Comparison of ENCODE assay signal across 16 cellular contexts in the genomic region with DNA sequence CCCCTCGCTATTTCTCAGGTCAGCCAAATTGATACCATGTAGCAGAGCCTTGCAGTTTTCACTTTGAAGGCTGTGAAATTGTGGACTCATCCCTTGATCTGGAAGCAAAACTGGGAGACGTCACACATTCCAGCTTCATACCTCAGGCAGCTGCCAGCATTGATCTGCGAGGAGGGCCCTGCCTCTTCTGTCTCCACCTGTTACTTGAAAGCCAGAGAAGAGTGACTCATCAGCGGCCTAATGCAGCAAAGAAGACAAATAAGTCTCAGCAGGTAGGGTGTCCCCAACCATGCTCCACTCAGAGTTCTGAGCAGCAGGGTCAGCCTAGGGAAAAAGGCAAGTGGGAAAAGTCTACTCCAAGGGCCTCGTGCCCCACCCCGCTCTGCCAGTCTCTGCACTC.
DNase-seq lines count a peak whose midpoint lies in the region; ATAC-seq, FAIRE-seq and TF ChIP-seq lines count a peak whose summit lies in the region.
"Had no signal": no experiment of that assay in that cellular context is flagged by ENCODE, and none has a peak within 500 bp of the region (broad histone marks: within the 10 kb centered on the region; RNA-seq: fewer than 3 reads in every experiment).

No MANE protein-coding gene starts in this region.

- WGBS in A549 (ENCODE audit: missing lambda C conversion rate): 19% methylated on average over 6 of the region's 6 CpGs
- WGBS in HepG2 (ENCODE audit: low lambda C conversion rate): 25% methylated on average over 6 of the region's 6 CpGs
- WGBS in spleen, 5 donors: 87 to 91% (median 89%) methylated on average over 6 of the region's 6 CpGs

- H3K4me2 ChIP-seq in A549: no peak overlapping the region
- peak overlapping the region; percentile 34 for H3K4me2 ChIP-seq in HepG2 (ENCODE audit: low read depth, low read length)

- in situ Hi-C loops in HepG2 (cut with HindIII; ENCODE audit: extremely low pct_ligation_motif_present, low pct_unique_long_range_greater_than_20kb): no loop called here

- FAIRE-seq in A549 (lab: Jason Lieb, UNC) (no peak), HepG2 (lab: Jason Lieb, UNC) (no peak)

- intact Hi-C loops in HepG2 (cut with micrococcal nuclease; ENCODE audit: unreplicated experiment) (no loop called here), spleen (cut with DNase I; ENCODE audit: low total_unique reads) (no loop called here)

- no peak for TF ChIP-seq POLR2A in A549 (IDR thresholded peaks at IDR 0.05; ENCODE audit: low read length)
- no peak for TF ChIP-seq POLR2A in HepG2 (IDR thresholded peaks at IDR 0.05; ENCODE audit: insufficient read depth in 1 of 2, low read depth in 2 of 2, low read length in 2 of 2)
- no peak for TF ChIP-seq POLR2A in spleen (IDR thresholded peaks at IDR 0.05)

- no peak for TF ChIP-seq RAD21 in A549 (conservative IDR thresholded peaks at IDR 0.05 in 1 of 2, IDR thresholded peaks at IDR 0.05 in 1 of 2)
- no peak for TF ChIP-seq RAD21 in HepG2 (CRISPR knock-in tag; IDR thresholded peaks at IDR 0.05)

- H3K36me3 ChIP-seq in HepG2 (replicated peaks in 1 of 2; ENCODE audit: control insufficient read depth in 1 of 2, insufficient read depth in 2 of 2, low read length in 2 of 2) (no peaks in the 10 kb centered on the region), spleen (no peaks in the 10 kb centered on the region)
- H3K36me3 ChIP-seq: tibial artery had no signal

- H3K4me3 ChIP-seq in A549: no peak overlapping the region
- H3K4me3 ChIP-seq in choroid plexus epithelial cell (ENCODE audit: low read depth, low read length): no peak overlapping the region
- no peak overlapping the region for H3K4me3 ChIP-seq in HepG2 (replicated peaks in 1 of 3; ENCODE audit: insufficient read depth in 1 of 3, low read depth in 2 of 3, low read length in 3 of 3)
- H3K4me3 ChIP-seq in spleen: no peak overlapping the region
- H3K4me3 ChIP-seq: tibial artery had no signal

- H3K9me3 ChIP-seq in A549: no peaks in the 10 kb centered on the region; the same call in 2 of the 3 replicates
- no peaks in the 10 kb centered on the region for H3K9me3 ChIP-seq in HepG2 (ENCODE audit: low read length)
- H3K9me3 ChIP-seq in spleen: no peaks in the 10 kb centered on the region
- H3K9me3 ChIP-seq: tibial artery had no signal

- H3K4me1 ChIP-seq in A549 (no peaks in the 10 kb centered on the region), HepG2 (ENCODE audit: insufficient read depth, low read length) (peaks cover 37% of the 10 kb centered on the region), spleen (peaks cover 4 to 36% (median 19%) of the 10 kb centered on the region in 6 donors)
- H3K4me1 ChIP-seq: parathyroid adenoma had no signal

- H2AFZ ChIP-seq in HepG2 (ENCODE audit: low read length): no peak overlapping the region
- H2AFZ ChIP-seq: parathyroid adenoma had no signal

- H3K27me3 ChIP-seq in HepG2 (ENCODE audit: control insufficient read depth in 1 of 2, insufficient read depth in 2 of 2, low read length in 2 of 2) (no peaks in the 10 kb centered on the region), spleen (replicated peaks in 1 of 7) (no peaks in the 10 kb centered on the region)
- H3K27me3 ChIP-seq: tibial artery had no signal

- TF ChIP-seq EP300 in A549 (IDR thresholded peaks at IDR 0.05) (no peak), HepG2 (IDR thresholded peaks at IDR 0.05; ENCODE audit: low read depth in 2 of 2, low read length in 2 of 2) (no peak), HepG2 (CRISPR knock-in tag; IDR thresholded peaks at IDR 0.05; ENCODE audit: borderline replicate concordance) (no peak; the same call in 1 of the 2 replicates)

- BruUV-seq in HepG2 (replicated peaks; lab: Mats Ljungman, UMichigan): no TSS peak

- POLR2A ChIA-PET in A549 (lab: Yijun Ruan, JAX) (no interaction called here), HepG2 (lab: Yijun Ruan, JAX) (interaction anchor here (1.1 kb wide), 1 partner anchor 576 kb away, joined by 3 read pairs; the partner anchor contains the start of gene FERMT1)

- CTCF ChIA-PET in A549 (lab: Yijun Ruan, JAX): interaction anchor here (1.0 kb wide), 1 partner anchor 11 kb away, joined by 4 read pairs; no protein-coding TSS in a partner anchor
- CTCF ChIA-PET in HepG2 (lab: Yijun Ruan, JAX; ENCODE audit: low intra/inter-chr PET ratio, low total read pairs): no interaction called here

- no peaks in the 10 kb centered on the region for H4K20me1 ChIP-seq in HepG2 (ENCODE audit: insufficient read depth, low read length)

- DNase-seq in A549 (ENCODE audit: low read depth in 1 of 2, low spot score in 1 of 2) (peak in 1 of 2 experiments; percentile 25), LoVo (ENCODE audit: low spot score) (peak; percentile 79), choroid plexus epithelial cell (ENCODE audit: low read depth) (peak; percentile 13), HepG2 (ENCODE audit: low spot score) (peak; percentile 66), foreskin melanocyte (no peak), spleen (no peak), NCI-H1694 treated with DMSO at 0.1 percent for 48 hours (lab: John Stamatoyannopoulos, UW) (no peak)
- DNase-seq: ACHN, caudate nucleus, DMS 273 treated with DMSO at 0.1 percent for 48 hours, head of caudate nucleus, NCI-H1105 treated with DMSO at 0.1 percent for 48 hours, NCI-H524 treated with DMSO at 0.1 percent for 48 hours, tibial artery had no signal

- no peak for TF ChIP-seq CTCF in A549 (IDR thresholded peaks at IDR 0.05)
- no peak for TF ChIP-seq CTCF in choroid plexus epithelial cell (conservative IDR thresholded peaks at IDR 0.05; ENCODE audit: low read depth, low read length)
- TF ChIP-seq CTCF in HepG2 (CRISPR knock-in tag; IDR thresholded peaks at IDR 0.05): no peak
- TF ChIP-seq CTCF in spleen (IDR thresholded peaks at IDR 0.05 in 8 of 11, conservative IDR thresholded peaks at IDR 0.05 in 3 of 11): no peak

- H3K9ac ChIP-seq in HepG2 (ENCODE audit: insufficient read depth, low read depth, low read length): no peak overlapping the region
- H3K9ac ChIP-seq: parathyroid adenoma had no signal

- H3K79me2 ChIP-seq in HepG2 (ENCODE audit: insufficient read depth, low read length): no peaks in the 10 kb centered on the region
- H3K79me2 ChIP-seq: parathyroid adenoma had no signal

- ATAC-seq in A549 (peak in 1 of 2 experiments; percentile 19; a peak in 1 of 6 replicates), HepG2 (peak; percentile 81), HG03442 (IDR thresholded peaks at IDR 0.05; ENCODE audit: unreplicated experiment) (no peak)

- H3K27ac ChIP-seq in A549 (no peak overlapping the region), HepG2 (ENCODE audit: extremely low read length, insufficient read depth, low read length) (no peak overlapping the region), spleen (no peak overlapping the region)
- H3K27ac ChIP-seq: parathyroid adenoma, tibial artery had no signal

TF ChIP-seq in A549, 52 proteins besides CTCF, POLR2A, EP300 and RAD21:
- TF ChIP-seq, protein P1, sequence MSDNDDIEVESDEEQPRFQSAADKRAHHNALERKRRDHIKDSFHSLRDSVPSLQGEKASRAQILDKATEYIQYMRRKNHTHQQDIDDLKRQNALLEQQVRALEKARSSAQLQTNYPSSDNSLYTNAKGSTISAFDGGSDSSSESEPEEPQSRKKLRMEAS (IDR thresholded peaks at IDR 0.05): no peak
- TF ChIP-seq FOSL2 (IDR thresholded peaks at IDR 0.05) (no peak), FOSL2 (CRISPR knock-in tag; IDR thresholded peaks at IDR 0.05) (peak; percentile 9; the same call in 1 of the 2 replicates)
TF ChIP-seq in A549: peak in this region for 1.

TF ChIP-seq in HepG2, 621 proteins besides CTCF, POLR2A, EP300 and RAD21 (continues in another document):
- TF ChIP-seq GTF2F1 (IDR thresholded peaks at IDR 0.05; ENCODE audit: low read length) (no peak), NCOA5 (CRISPR knock-in tag; IDR thresholded peaks at IDR 0.05) (no peak), PHB2 (IDR thresholded peaks at IDR 0.05; ENCODE audit: partially characterized antibody) (no peak), ARID3A (IDR thresholded peaks at IDR 0.05; ENCODE audit: low read depth, low read length) (0 out of 2 replicates have a peak, but pooled peaks have one; percentile 12), SP1 (IDR thresholded peaks at IDR 0.05) (no peak), SP1 (CRISPR knock-in tag; IDR thresholded peaks at IDR 0.05) (no peak), TCF7 (IDR thresholded peaks at IDR 0.05; ENCODE audit: low read depth) (peak; percentile 61; the same call in 1 of the 2 replicates), GATAD2A (CRISPR knock-in tag; IDR thresholded peaks at IDR 0.05) (peak; percentile 42; the same call in 1 of the 2 replicates), JUND (CRISPR knock-in tag; IDR thresholded peaks at IDR 0.05) (peak; percentile 63; the same call in 1 of the 2 replicates), TFAP4 (IDR thresholded peaks at IDR 0.05; ENCODE audit: borderline replicate concordance, low read depth) (peak; percentile 57; the same call in 1 of the 2 replicates), CREB1 (IDR thresholded peaks at IDR 0.05) (peak; percentile 69), CREB1 (CRISPR knock-in tag; IDR thresholded peaks at IDR 0.05) (peak; percentile 77), SP140L (CRISPR knock-in tag; IDR thresholded peaks at IDR 0.05; ENCODE audit: borderline replicate concordance) (no peak), REPIN1 (CRISPR knock-in tag; IDR thresholded peaks at IDR 0.05; ENCODE audit: borderline replicate concordance, low read depth) (no peak), ZNF30 (CRISPR knock-in tag; IDR thresholded peaks at IDR 0.05) (no peak), JUN (CRISPR knock-in tag; IDR thresholded peaks at IDR 0.05) (peak; percentile 67)

Comparison
In these comparisons a context has a peak if more than half of its experiments do, and no peak if none do; other contexts are left out.
1. DNase-seq: peak in LoVo (single experiment), choroid plexus epithelial cell (single experiment) and HepG2 (single experiment); none in foreskin melanocyte (single experiment), spleen (single experiment) and NCI-H1694 treated with DMSO at 0.1 percent for 48 hours (single experiment).
2. Of the 38 proteins assayed by ChIP-seq in both HepG2 and A549: peak only in HepG2: JUN, NFE2L2 and PHF8; only in A549: none; in both: none; in neither: 33; mixed calls (peak in some experiments, not most) for 2.